In the genomic region with DNA sequence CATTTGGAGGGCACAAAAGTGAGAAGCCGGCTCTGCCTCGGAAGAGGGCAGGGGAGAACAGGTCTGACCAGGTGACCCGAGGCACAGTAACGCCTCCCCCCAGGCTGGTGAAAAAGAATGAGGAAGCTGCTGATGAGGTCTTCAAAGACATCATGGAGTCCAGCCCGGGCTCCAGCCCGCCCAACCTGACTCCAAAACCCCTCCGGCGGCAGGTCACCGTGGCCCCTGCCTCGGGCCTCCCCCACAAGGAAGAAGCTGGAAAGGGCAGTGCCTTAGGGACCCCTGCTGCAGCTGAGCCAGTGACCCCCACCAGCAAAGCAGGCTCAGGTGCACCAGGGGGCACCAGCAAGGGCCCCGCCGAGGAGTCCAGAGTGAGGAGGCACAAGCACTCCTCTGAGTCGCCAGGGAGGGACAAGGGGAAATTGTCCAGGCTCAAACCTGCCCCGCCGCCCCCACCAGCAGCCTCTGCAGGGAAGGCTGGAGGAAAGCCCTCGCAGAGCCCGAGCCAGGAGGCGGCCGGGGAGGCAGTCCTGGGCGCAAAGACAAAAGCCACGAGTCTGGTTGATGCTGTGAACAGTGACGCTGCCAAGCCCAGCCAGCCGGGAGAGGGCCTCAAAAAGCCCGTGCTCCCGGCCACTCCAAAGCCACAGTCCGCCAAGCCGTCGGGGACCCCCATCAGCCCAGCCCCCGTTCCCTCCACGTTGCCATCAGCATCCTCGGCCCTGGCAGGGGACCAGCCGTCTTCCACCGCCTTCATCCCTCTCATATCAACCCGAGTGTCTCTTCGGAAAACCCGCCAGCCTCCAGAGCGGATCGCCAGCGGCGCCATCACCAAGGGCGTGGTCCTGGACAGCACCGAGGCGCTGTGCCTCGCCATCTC, we compare ENCODE assay signal across 21 cellular contexts. TPM values are rescaled to one million over a fixed set of nuclear protein-coding genes. Genes with fewer than 3 reads are reported as not detected.
A peak's percentile ranks its signal among the peaks of the same experiment; 100 is the strongest.
DNase-seq lines count a peak whose midpoint lies in the region; ATAC-seq, FAIRE-seq and TF ChIP-seq lines count a peak whose summit lies in the region.
"Had no signal": no experiment of that assay in that cellular context is flagged by ENCODE, and none has a peak within 500 bp of the region (broad histone marks: within the 10 kb centered on the region; RNA-seq: fewer than 3 reads in every experiment).

No MANE protein-coding gene starts in this region.

- FAIRE-seq in D721Med (lab: Jason Lieb, UNC) (no peak), GM19239 (lab: Jason Lieb, UNC) (no peak)

- H2AK5ac ChIP-seq in trophoblast cell (ENCODE audit: low read length) = peak overlapping the region; percentile 3

- peak overlapping the region; percentile 29 for H2BK12ac ChIP-seq in trophoblast cell (ENCODE audit: low read length)

- peaks cover 21% of the 10 kb centered on the region for H3K79me1 ChIP-seq in trophoblast cell (ENCODE audit: low read length)

- H3K4me3 ChIP-seq in trophoblast cell (ENCODE audit: low read depth, low read length) = no peak overlapping the region
- H3K4me3 ChIP-seq: lower lobe of right lung, smooth muscle cell had no signal

- peak overlapping the region; percentile 49 for H2BK120ac ChIP-seq in trophoblast cell (ENCODE audit: insufficient read depth, low read length, poor library complexity)

- peak overlapping the region; percentile 9 for H3K18ac ChIP-seq in trophoblast cell (ENCODE audit: low read length)

- peak overlapping the region; percentile 52 for H2BK5ac ChIP-seq in trophoblast cell (ENCODE audit: low read depth, low read length, poor library complexity)

- WGBS in trophoblast cell (ENCODE audit: extremely low coverage, insufficient coverage, insufficient read length) = no CpG with 5 or more reads among the region's 44 CpGs

- H3K27ac ChIP-seq in trophoblast cell (ENCODE audit: low read depth, low read length) = peak overlapping the region; percentile 48
- H3K27ac ChIP-seq: lower lobe of right lung had no signal

- peak overlapping the region; percentile 50 for H3K14ac ChIP-seq in trophoblast cell (ENCODE audit: low read length)

- no peaks in the 10 kb centered on the region for H3K27me3 ChIP-seq in trophoblast cell (ENCODE audit: insufficient read depth, low read length)

- no peak overlapping the region for H3K23ac ChIP-seq in trophoblast cell (ENCODE audit: low read length)

- peaks cover 8% of the 10 kb centered on the region for H3K9me3 ChIP-seq in trophoblast cell (ENCODE audit: insufficient read depth, low read depth, low read length)
- H3K9me3 ChIP-seq: lower lobe of right lung had no signal

- ATAC-seq in GM19467 (IDR thresholded peaks at IDR 0.05; ENCODE audit: unreplicated experiment) = no peak
- ATAC-seq: activated CD8-positive, alpha-beta T cell treated with anti-CD3 and anti-CD28 coated beads, Interleukin-2, amount 10 ng/mL, durations not matched to agents 7 days and 5 days; activated T-cell treated with anti-CD3 and anti-CD28 coated beads, Interleukin-2, amount 50 U/mL, for 4 hours had no signal

- no peak overlapping the region for H3K9ac ChIP-seq in trophoblast cell (ENCODE audit: low read length)

- peaks cover 2% of the 10 kb centered on the region for H3K79me2 ChIP-seq in trophoblast cell (ENCODE audit: control insufficient read depth, insufficient read depth, low read length, poor library complexity)

- H4K91ac ChIP-seq in trophoblast cell (ENCODE audit: low read depth, low read length) = peak overlapping the region; percentile 74

- no peak overlapping the region for H2AFZ ChIP-seq in trophoblast cell (ENCODE audit: insufficient read depth, low read length, poor library complexity)

- peaks cover 16 to 17% of the 10 kb centered on the region in 2 experiments for H3K4me1 ChIP-seq in trophoblast cell (ENCODE audit: control insufficient read depth in 1 of 2, insufficient read depth in 2 of 2, low read length in 2 of 2)
- H3K4me1 ChIP-seq: lower lobe of right lung had no signal

- no peak overlapping the region for H3K4me2 ChIP-seq in trophoblast cell (ENCODE audit: low read length)
- H3K4me2 ChIP-seq: smooth muscle cell had no signal

- DNase-seq in ELF-1 (ENCODE audit: low read depth, low spot score) = peak; percentile 57
- DNase-seq in anterior cingulate cortex (lab: John Stamatoyannopoulos, UW) = peak in 43 of 58 donors; percentile 19 to 80 (median 49)
- DNase-seq in hypothalamus (lab: John Stamatoyannopoulos, UW) = peak in 33 of 51 donors; percentile 12 to 76 (median 47)
- peak; percentile 43 to 72 for DNase-seq in trophoblast cell
- DNase-seq in D721Med (ENCODE audit: insufficient read length, low spot score) = no peak
- DNase-seq in NCI-H1436 (lab: John Stamatoyannopoulos, UW) = no peak
- no peak for DNase-seq in GM19239 (ENCODE audit: insufficient read length, low spot score)
- DNase-seq: activated B cell treated with CpG ODN at 0.5 μM for 24 hours; activated CD8-positive, alpha-beta T cell treated with anti-CD3 and anti-CD28 coated beads, Interleukin-2, amount 10 ng/mL, durations not matched to agents 7 days and 5 days; activated naive CD4-positive, alpha-beta T cell treated with anti-CD3 and anti-CD28 coated beads, Interleukin-2, amount 10 ng/mL, durations not matched to agents 7 days and 5 days; activated T-cell treated with anti-CD3 and anti-CD28 coated beads, Interleukin-2, amount 50 U/mL, for 4 hours; CD4-positive, alpha-beta memory T cell; DMS79; erythroblast; lower lobe of right lung; MM.1S; NCI-H1694 treated with DMSO at 0.1 percent for 48 hours; NCI-H2227 treated with DMSO at 0.1 percent for 48 hours; stimulated activated CD4-positive, alpha-beta T cell treated with anti-CD3 and anti-CD28 coated beads, Interleukin-4, amount 100 ng/mL, for 4 hours had no signal

- H3K4ac ChIP-seq in trophoblast cell (ENCODE audit: low read depth, low read length) = no peak overlapping the region

- TF ChIP-seq CTCF in D721Med (IDR thresholded peaks at IDR 0.05; ENCODE audit: insufficient read depth, missing control alignments) = no peak

- peak overlapping the region; percentile 10 for H4K8ac ChIP-seq in trophoblast cell (ENCODE audit: low read depth, low read length)

- peaks cover 66 to 82% of the 10 kb centered on the region in 2 experiments for H3K36me3 ChIP-seq in trophoblast cell (ENCODE audit: control insufficient read depth in 1 of 2, insufficient read depth in 2 of 2, low read length in 2 of 2)

- peak overlapping the region; percentile 35 for H4K12ac ChIP-seq in trophoblast cell (ENCODE audit: low read depth, low read length)

RNA-seq across cellular contexts. Expression of a gene that starts 11.8 kb away (rescaled TPM):
- polyA plus RNA-seq in trophoblast cell (2013) = 0.10 and 0.11 TPM in 2 replicates
- polyA plus RNA-seq: CD4-positive, alpha-beta memory T cell had no signal

RNA-seq across cellular contexts. Expression of a gene that starts 49.7 kb away (rescaled TPM):
- polyA plus RNA-seq in trophoblast cell (2013) = 25.7 and 27.9 TPM in 2 replicates

RNA-seq across cellular contexts. Expression of a gene that starts 54.3 kb away (rescaled TPM):
- 83.3 and 85.3 TPM in 2 replicates for polyA plus RNA-seq in trophoblast cell (2013)
- polyA plus RNA-seq: CD4-positive, alpha-beta memory T cell had no signal

Comparison
In these comparisons a context has a peak if more than half of its experiments do, and no peak if none do; other contexts are left out.
1. DNase-seq: peak in ELF-1 (single experiment), anterior cingulate cortex (43 of 58), hypothalamus (33 of 51) and trophoblast cell (2 of 2); none in D721Med (single experiment), NCI-H1436 (single experiment) and GM19239 (single experiment).